Comparison of ENCODE assay signal across 1 cellular context in genomic region chr4:80286451-80286850, GRCh38.
TF ChIP-seq lines count a peak whose summit lies in the region.

No MANE protein-coding gene starts in this region.

TF ChIP-seq in HepG2, 621 proteins besides CTCF, POLR2A, EP300 and RAD21:
- TF ChIP-seq PHB2 (IDR thresholded peaks at IDR 0.05; ENCODE audit: partially characterized antibody) (no peak), GTF2F1 (IDR thresholded peaks at IDR 0.05; ENCODE audit: low read length) (no peak), GMEB2 (CRISPR knock-in tag; IDR thresholded peaks at IDR 0.05; ENCODE audit: low read depth) (no peak), KDM3A (CRISPR knock-in tag; IDR thresholded peaks at IDR 0.05; ENCODE audit: low read depth) (no peak), ZBTB33 (CRISPR knock-in tag; IDR thresholded peaks at IDR 0.05) (no peak), ZNF598 (CRISPR knock-in tag; IDR thresholded peaks at IDR 0.05; ENCODE audit: borderline replicate concordance) (no peak), ZXDC (CRISPR knock-in tag; IDR thresholded peaks at IDR 0.05) (no peak), ATF4 (CRISPR knock-in tag; IDR thresholded peaks at IDR 0.05) (no peak), AHDC1 (CRISPR knock-in tag; IDR thresholded peaks at IDR 0.05; ENCODE audit: borderline replicate concordance) (no peak), TBX2 (CRISPR knock-in tag; IDR thresholded peaks at IDR 0.05; ENCODE audit: borderline replicate concordance) (no peak), RXRA (CRISPR knock-in tag; IDR thresholded peaks at IDR 0.05) (no peak), ZNF383 (CRISPR knock-in tag; IDR thresholded peaks at IDR 0.05; ENCODE audit: borderline replicate concordance) (no peak), SCMH1 (CRISPR knock-in tag; IDR thresholded peaks at IDR 0.05; ENCODE audit: borderline replicate concordance) (no peak), ZNF572 (CRISPR knock-in tag; IDR thresholded peaks at IDR 0.05) (no peak), TEF (CRISPR knock-in tag; IDR thresholded peaks at IDR 0.05) (no peak), MXD4 (CRISPR knock-in tag; IDR thresholded peaks at IDR 0.05) (no peak), ZNF720 (CRISPR knock-in tag; IDR thresholded peaks at IDR 0.05) (no peak)
